Comparison of ENCODE assay signal across 1 cellular context in genomic region chr9:109320734-109321448, GRCh38.
A peak's percentile ranks its signal among the peaks of the same experiment; 100 is the strongest.
TF ChIP-seq lines count a peak whose summit lies in the region.

EPB41L4B (minus strand) TSS chr9:109321059; CDS start chr9:109320446, 613 bp downstream.

TF ChIP-seq in K562, 482 proteins besides CTCF, POLR2A, EP300 and RAD21 (continued from another document and continues in another):
- TF ChIP-seq ZNF512 (tag; IDR thresholded peaks at IDR 0.05), result no peak
- no peak for TF ChIP-seq ZNF445 (CRISPR knock-in tag; IDR thresholded peaks at IDR 0.05; ENCODE audit: low read depth)
- TF ChIP-seq MTA2 (IDR thresholded peaks at IDR 0.05; ENCODE audit: low read depth), result no peak
- TF ChIP-seq MLLT1 (IDR thresholded peaks at IDR 0.05), result no peak
- no peak for TF ChIP-seq MAFF (IDR thresholded peaks at IDR 0.05; ENCODE audit: low read length)
- TF ChIP-seq NUFIP1 (IDR thresholded peaks at IDR 0.05; ENCODE audit: partially characterized antibody), result no peak
- TF ChIP-seq HIVEP1 (CRISPR knock-in tag; IDR thresholded peaks at IDR 0.05), result no peak
- no peak for TF ChIP-seq PHF21A (IDR thresholded peaks at IDR 0.05; ENCODE audit: borderline replicate concordance, low read depth)
- TF ChIP-seq MXD1 (CRISPR knock-in tag; IDR thresholded peaks at IDR 0.05; ENCODE audit: borderline replicate concordance, poor library complexity, severe bottlenecking), result no peak
- no peak for TF ChIP-seq ATF4 (CRISPR knock-in tag; IDR thresholded peaks at IDR 0.05)
- no peak for TF ChIP-seq ARID4B (CRISPR knock-in tag; IDR thresholded peaks at IDR 0.05)
- TF ChIP-seq FOXK1 (CRISPR knock-in tag; IDR thresholded peaks at IDR 0.05; ENCODE audit: borderline replicate concordance), result no peak
- TF ChIP-seq PHB2 (IDR thresholded peaks at IDR 0.05; ENCODE audit: low read depth), result no peak
- TF ChIP-seq HOXB6 (CRISPR knock-in tag; IDR thresholded peaks at IDR 0.05; ENCODE audit: borderline replicate concordance), result no peak
- TF ChIP-seq ARNT (IDR thresholded peaks at IDR 0.05), result no peak
- no peak for TF ChIP-seq MTA1 (IDR thresholded peaks at IDR 0.05; ENCODE audit: borderline replicate concordance)
- TF ChIP-seq SRSF3 (IDR thresholded peaks at IDR 0.05; ENCODE audit: insufficient read depth, low read length), result no peak
- TF ChIP-seq MCM7 (IDR thresholded peaks at IDR 0.05), result no peak
- TF ChIP-seq XRCC3 (IDR thresholded peaks at IDR 0.05), result no peak
- TF ChIP-seq ZNF282 (CRISPR knock-in tag; IDR thresholded peaks at IDR 0.05), result no peak
- 0 out of 2 replicates have a peak, but pooled peaks have one; percentile 20 for TF ChIP-seq MXI1 (IDR thresholded peaks at IDR 0.05; ENCODE audit: low read depth, low read length)
- TF ChIP-seq CHD2 (IDR thresholded peaks at IDR 0.05; ENCODE audit: low read depth, low read length), result no peak
- no peak for TF ChIP-seq DLX4 (CRISPR knock-in tag; IDR thresholded peaks at IDR 0.05)
- TF ChIP-seq ZBTB49 (CRISPR knock-in tag; IDR thresholded peaks at IDR 0.05; ENCODE audit: borderline replicate concordance), result no peak
- no peak for TF ChIP-seq XRCC4 (IDR thresholded peaks at IDR 0.05; ENCODE audit: extremely low read depth, insufficient read depth, insufficient read length)
- TF ChIP-seq KLF1 (tag; IDR thresholded peaks at IDR 0.05), result no peak
- no peak for TF ChIP-seq LARP7 (IDR thresholded peaks at IDR 0.05)
- peak; percentile 41 for TF ChIP-seq TBP (optimal IDR thresholded peaks at IDR 0.05; ENCODE audit: low read depth, low read length)
- no peak for TF ChIP-seq POLR3A (IDR thresholded peaks at IDR 0.05; ENCODE audit: borderline replicate concordance, extremely low read depth, insufficient read depth, insufficient read length)
- TF ChIP-seq ZBTB1 (CRISPR knock-in tag; IDR thresholded peaks at IDR 0.05; ENCODE audit: borderline replicate concordance, low read depth), result no peak
- TF ChIP-seq UBTF (IDR thresholded peaks at IDR 0.05; ENCODE audit: borderline replicate concordance in 1 of 2, low read depth in 2 of 2, low read length in 2 of 2), result no peak
- TF ChIP-seq ZZZ3 (IDR thresholded peaks at IDR 0.05), result no peak
- peak; percentile 60; the same call in 1 of the 2 replicates for TF ChIP-seq MITF (IDR thresholded peaks at IDR 0.05)
- TF ChIP-seq BACH1 (tag; IDR thresholded peaks at IDR 0.05), result no peak
- TF ChIP-seq CC2D1A (IDR thresholded peaks at IDR 0.05), result no peak
- no peak for TF ChIP-seq MIER1 (IDR thresholded peaks at IDR 0.05; ENCODE audit: low read depth)
- TF ChIP-seq BDP1 (IDR thresholded peaks at IDR 0.05; ENCODE audit: insufficient read depth, insufficient read length), result no peak
- TF ChIP-seq ZFPM2 (CRISPR knock-in tag; IDR thresholded peaks at IDR 0.05), result no peak
- no peak for TF ChIP-seq MCM3 (IDR thresholded peaks at IDR 0.05)
- TF ChIP-seq E2F4 (CRISPR knock-in tag; IDR thresholded peaks at IDR 0.05; ENCODE audit: low read depth), result no peak
- peak; percentile 86 for TF ChIP-seq ZEB2 (IDR thresholded peaks at IDR 0.05)
- no peak for TF ChIP-seq SMAD1 (IDR thresholded peaks at IDR 0.05; ENCODE audit: low read depth, low read length, partially characterized antibody)
- no peak for TF ChIP-seq NR4A1 (CRISPR knock-in tag; IDR thresholded peaks at IDR 0.05)
- TF ChIP-seq NR4A1 (tag; IDR thresholded peaks at IDR 0.05), result no peak
- no peak for TF ChIP-seq STAT6 (CRISPR knock-in tag; IDR thresholded peaks at IDR 0.05)
- TF ChIP-seq FOXA3 (CRISPR knock-in tag; conservative IDR thresholded peaks at IDR 0.05 in 1 of 2, IDR thresholded peaks at IDR 0.05 in 1 of 2), result no peak
- no peak for TF ChIP-seq TAF15 (IDR thresholded peaks at IDR 0.05; ENCODE audit: low read depth, low read length)
- 0 out of 2 replicates have a peak, but pooled peaks have one; percentile 11 for TF ChIP-seq EGR1 (conservative IDR thresholded peaks at IDR 0.05)
